14 cellular contexts compared by ENCODE assay signal in the genomic region with DNA sequence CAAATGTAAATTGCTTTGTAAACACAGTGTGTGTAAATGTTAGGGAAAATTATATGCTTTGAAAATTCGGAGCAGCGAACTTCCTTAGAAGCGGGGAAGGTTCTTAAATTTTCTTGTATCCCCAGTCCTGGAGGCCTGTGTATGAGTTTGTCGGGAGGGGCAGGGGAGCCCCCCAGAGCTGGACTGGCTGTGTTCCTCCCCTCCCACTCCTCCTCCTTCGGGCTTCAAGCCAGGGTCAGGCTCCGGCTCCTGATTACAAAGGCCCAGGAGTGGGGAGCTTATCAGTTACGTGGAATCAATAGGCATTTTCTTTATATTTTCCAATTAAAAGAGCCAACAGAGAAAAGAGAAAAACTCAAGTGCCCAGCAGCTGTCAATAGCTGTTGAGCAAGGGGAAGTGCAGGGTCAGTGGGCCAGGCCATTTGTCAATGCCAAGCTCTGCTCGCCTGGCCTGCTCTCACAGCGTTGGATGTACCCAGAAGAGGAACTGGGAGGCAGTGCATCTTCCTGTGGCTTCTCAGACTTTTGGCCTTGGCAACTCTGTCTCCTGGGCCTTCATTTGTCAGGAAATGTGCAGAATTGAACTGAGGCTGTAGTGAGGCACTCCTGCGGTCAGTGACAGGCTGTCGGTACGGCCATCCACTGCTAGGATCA.
DNase-seq lines count a peak whose midpoint lies in the region; ATAC-seq, FAIRE-seq and TF ChIP-seq lines count a peak whose summit lies in the region.
"Had no signal": no experiment of that assay in that cellular context is flagged by ENCODE, and none has a peak within 500 bp of the region (broad histone marks: within the 10 kb centered on the region; RNA-seq: fewer than 3 reads in every experiment).

No MANE protein-coding gene starts in this region.

- H3K36me3 ChIP-seq in upper lobe of right lung (no peaks in the 10 kb centered on the region), small intestine (ENCODE audit: control insufficient read depth in 2 of 2, insufficient read depth in 2 of 2, low read length in 2 of 2) (no peaks in the 10 kb centered on the region), uterus (no peaks in the 10 kb centered on the region)

- H3K4me1 ChIP-seq in upper lobe of right lung (no peaks in the 10 kb centered on the region), small intestine (ENCODE audit: control insufficient read depth in 2 of 2, insufficient read depth in 1 of 2, low read depth in 1 of 2, low read length in 1 of 2) (no peaks in the 10 kb centered on the region), uterus (no peaks in the 10 kb centered on the region)

- ATAC-seq in left lobe of liver (peak; percentile 23), upper lobe of right lung (peak; percentile 78)
- ATAC-seq: PC-3 had no signal

- WGBS in small intestine, 3 donors: 61 to 69% (median 68%) methylated on average over 12 of the region's 12 CpGs

- no peak overlapping the region for H3K27ac ChIP-seq in upper lobe of right lung
- no peak overlapping the region for H3K27ac ChIP-seq in small intestine (ENCODE audit: low read depth in 1 of 2, low read length in 1 of 2)
- no peak overlapping the region for H3K27ac ChIP-seq in uterus

- no peak for TF ChIP-seq CTCF in upper lobe of right lung (IDR thresholded peaks at IDR 0.05)
- TF ChIP-seq CTCF in uterus (IDR thresholded peaks at IDR 0.05): no peak

- H3K9me3 ChIP-seq in upper lobe of right lung: no peaks in the 10 kb centered on the region
- H3K9me3 ChIP-seq in small intestine (ENCODE audit: control insufficient read depth, low read depth): no peaks in the 10 kb centered on the region
- no peaks in the 10 kb centered on the region for H3K9me3 ChIP-seq in uterus

- no peak for TF ChIP-seq POLR2A in uterus (IDR thresholded peaks at IDR 0.05)

- H3K27me3 ChIP-seq in upper lobe of right lung (no peaks in the 10 kb centered on the region), small intestine (ENCODE audit: control insufficient read depth in 2 of 2, insufficient read depth in 2 of 2, low read length in 2 of 2) (no peaks in the 10 kb centered on the region), uterus (no peaks in the 10 kb centered on the region)

- FAIRE-seq in small intestine (lab: Jason Lieb, UNC): no peak
- FAIRE-seq: D721Med had no signal

- H3K4me3 ChIP-seq in upper lobe of right lung: no peak overlapping the region
- no peak overlapping the region for H3K4me3 ChIP-seq in small intestine (ENCODE audit: low read depth in 1 of 2, low read length in 2 of 2)
- no peak overlapping the region for H3K4me3 ChIP-seq in uterus

- intact Hi-C loops in upper lobe of right lung (cut with DNase I) (no loop called here), uterus (cut with DNase I; ENCODE audit: low total_unique reads) (no loop called here)

- DNase-seq in NCI-H1417 (lab: John Stamatoyannopoulos, UW): peak in 2 of 3 experiments; percentile 61 to 75
- DNase-seq in NCI-H1417 treated with DMSO at 0.1 percent for 48 hours (lab: John Stamatoyannopoulos, UW): no peak
- peak; percentile 94 for DNase-seq in SKM-1 treated with dmso at 0.1 percent for 144 hours (lab: John Stamatoyannopoulos, UW; ENCODE audit: unreplicated experiment)
- DNase-seq in left lobe of liver (ENCODE audit: low spot score): no peak
- DNase-seq in upper lobe of right lung: no peak
- DNase-seq in small intestine: no peak
- DNase-seq in uterus: no peak
- no peak for DNase-seq in GF-D8 (lab: John Stamatoyannopoulos, UW)
- DNase-seq: 8988T; effector CD4-positive, alpha-beta T cell; HFFc6; immature natural killer cell; PC-3 had no signal

Comparison
In these comparisons a context has a peak if more than half of its experiments do, and no peak if none do; other contexts are left out.
1. DNase-seq: peak in NCI-H1417 (2 of 3) and SKM-1 treated with dmso at 0.1 percent for 144 hours (single experiment); none in NCI-H1417 treated with DMSO at 0.1 percent for 48 hours (single experiment), left lobe of liver (single experiment), upper lobe of right lung (single experiment), small intestine (single experiment), uterus (0 of 2) and GF-D8 (single experiment).